ENCODE assay signal across 9 cellular contexts in genomic region chr2:96556441-96557330, GRCh38. TPM values are rescaled to one million over a fixed set of nuclear protein-coding genes. Genes with fewer than 3 reads are reported as not detected.
DNase-seq lines count a peak whose midpoint lies in the region; ATAC-seq, FAIRE-seq and TF ChIP-seq lines count a peak whose summit lies in the region.
"Had no signal": no experiment of that assay in that cellular context is flagged by ENCODE, and none has a peak within 500 bp of the region (broad histone marks: within the 10 kb centered on the region; RNA-seq: fewer than 3 reads in every experiment).

No MANE protein-coding gene starts in this region.

- no peak overlapping the region for H3K27ac Mint-ChIP-seq in immature natural killer cell
- H3K27ac Mint-ChIP-seq: activated B cell treated with CpG ODN at 0.5 μM for 24 hours had no signal

- intact Hi-C loops in PC-9 (cut with micrococcal nuclease; ENCODE audit: unreplicated experiment) (loop anchor here (2.0 to 5.0 kb wide), 2 partner anchors 244 to 364 kb away; no protein-coding TSS in a partner anchor), body of pancreas (cut with DNase I) (no loop called here), gastrocnemius medialis (cut with DNase I; ENCODE audit: low total_unique reads) (no loop called here)

- peaks cover 20 to 22% of the 10 kb centered on the region in 2 donors for H3K4me1 Mint-ChIP-seq in immature natural killer cell

- H3K4me3 ChIP-seq in PC-9 (peak overlapping the region; percentile 40; the same call in 1 of the 2 replicates), body of pancreas (no peak overlapping the region), gastrocnemius medialis (no peak overlapping the region)

- CTCF ChIA-PET in PC-9 (lab: Charles Lee) = no interaction called here

- no peak overlapping the region for H2AFZ ChIP-seq in PC-9

- H3K9me3 Mint-ChIP-seq in immature natural killer cell = no peaks in the 10 kb centered on the region
- H3K9me3 Mint-ChIP-seq: activated B cell treated with CpG ODN at 0.5 μM for 24 hours had no signal

- no peaks in the 10 kb centered on the region for H4K20me1 ChIP-seq in PC-9 (ENCODE audit: insufficient read depth)

- H3K36me3 ChIP-seq in PC-9 (ENCODE audit: low read depth) = no peaks in the 10 kb centered on the region
- no peaks in the 10 kb centered on the region for H3K36me3 ChIP-seq in body of pancreas (replicated peaks in 1 of 2; ENCODE audit: insufficient read depth in 1 of 2, low read depth in 2 of 2)
- H3K36me3 ChIP-seq in gastrocnemius medialis = peaks cover 0 to 2% of the 10 kb centered on the region in 2 donors

- FAIRE-seq in GM19239 (lab: Jason Lieb, UNC) = no peak

- no peaks in the 10 kb centered on the region for H3K9me2 ChIP-seq in PC-9 (ENCODE audit: insufficient read depth)

- BruUV-seq in PC-9 (replicated peaks; lab: Mats Ljungman, UMichigan) = TSS peak; percentile 67

- peaks cover 24% of the 10 kb centered on the region for H3F3A ChIP-seq in PC-9 (ENCODE audit: insufficient read depth, low read depth)

- 76 to 78% methylated on average over 16 of the region's 16 CpGs for WGBS in body of pancreas, 2 donors

- H3K27me3 ChIP-seq in PC-9 (ENCODE audit: insufficient read depth, low read depth) = no peaks in the 10 kb centered on the region
- no peaks in the 10 kb centered on the region for H3K27me3 ChIP-seq in body of pancreas
- H3K27me3 ChIP-seq in gastrocnemius medialis = no peaks in the 10 kb centered on the region

- TF ChIP-seq POLR2A in body of pancreas (IDR thresholded peaks at IDR 0.05) = no peak
- TF ChIP-seq POLR2A in gastrocnemius medialis (IDR thresholded peaks at IDR 0.05) = peak in 1 of 2 donors; percentile 28

- peak overlapping the region; percentile 77 for H3K27ac ChIP-seq in PC-9
- H3K27ac ChIP-seq in body of pancreas = peak overlapping the region in 1 of 4 donors; percentile 3
- H3K27ac ChIP-seq in gastrocnemius medialis = peak overlapping the region; percentile 51 to 93 (median 60)

- no peaks in the 10 kb centered on the region for H3K9me3 ChIP-seq in PC-9 (ENCODE audit: insufficient read depth, low read depth)
- no peaks in the 10 kb centered on the region for H3K9me3 ChIP-seq in body of pancreas
- no peaks in the 10 kb centered on the region for H3K9me3 ChIP-seq in gastrocnemius medialis

- DNase-seq in DMS53 (lab: John Stamatoyannopoulos, UW) (peak; percentile 97), PC-9 (peak; percentile 88 to 100), body of pancreas (peak in 3 of 4 donors; percentile 42 to 62 (median 43)), gastrocnemius medialis (peak in 1 of 2 donors; percentile 76), NCI-H524 (lab: John Stamatoyannopoulos, UW) (no peak), immature natural killer cell (no peak), NCI-H82 (lab: John Stamatoyannopoulos, UW) (no peak), GM19239 (ENCODE audit: insufficient read length, low spot score) (no peak)
- DNase-seq: activated B cell treated with CpG ODN at 0.5 μM for 24 hours had no signal

- no peak overlapping the region for H3K4me3 Mint-ChIP-seq in immature natural killer cell
- H3K4me3 Mint-ChIP-seq: activated B cell treated with CpG ODN at 0.5 μM for 24 hours had no signal

- POLR2A ChIA-PET in PC-9 (lab: Charles Lee; ENCODE audit: unreplicated experiment) = no interaction called here

- ATAC-seq in body of pancreas (peak; percentile 57), gastrocnemius medialis (peak; percentile 62 to 67)

- peak overlapping the region; percentile 78 for H3K4me2 ChIP-seq in PC-9

- no peaks in the 10 kb centered on the region for H3K36me3 Mint-ChIP-seq in immature natural killer cell

- in situ Hi-C loops in gastrocnemius medialis (cut with MboI; ENCODE audit: low sequenced_read_pairs in 4 of 4) = no loop called here

- H3K27me3 Mint-ChIP-seq in immature natural killer cell (ENCODE audit: low read depth in 3 of 3) = peaks cover 0 to 5% (median 2%) of the 10 kb centered on the region in 3 donors
- H3K27me3 Mint-ChIP-seq: activated B cell treated with CpG ODN at 0.5 μM for 24 hours had no signal

- H3K4me1 ChIP-seq in PC-9 (replicated peaks; ENCODE audit: insufficient read depth) (peaks cover 30% of the 10 kb centered on the region), body of pancreas (peaks cover 7% of the 10 kb centered on the region), gastrocnemius medialis (peaks cover 11 to 14% of the 10 kb centered on the region in 2 donors)

- H3K79me2 ChIP-seq in PC-9 (ENCODE audit: low read depth) = no peaks in the 10 kb centered on the region

- TF ChIP-seq CTCF in PC-9 (conservative IDR thresholded peaks at IDR 0.05) = no peak
- TF ChIP-seq CTCF in body of pancreas (IDR thresholded peaks at IDR 0.05) = no peak
- TF ChIP-seq CTCF in gastrocnemius medialis (IDR thresholded peaks at IDR 0.05 in 4 of 5, conservative IDR thresholded peaks at IDR 0.05 in 1 of 5) = no peak

RNA-seq across cellular contexts. Expression of gene ARID5A, which starts 20.1 kb away (rescaled TPM):
- total RNA-seq in PC-9 (2021) (5.1 and 6.0 TPM in 2 replicates), body of pancreas (1 to 10 TPM; 8.9 to 9.6 TPM), gastrocnemius medialis (100 to 1,000 TPM in 1 of 4 donors, 10 to 100 TPM in 1, 1 to 10 TPM in 2; 6.7 to 126 (median 30.5) TPM)
- polyA plus RNA-seq in immature natural killer cell = 100 to 1,000 TPM in 1 of 3 donors, 10 to 100 TPM in 2; 77.1 to 204 (median 82.7) TPM

RNA-seq across cellular contexts. Expression of gene NEURL3, which starts 51.5 kb away (rescaled TPM):
- total RNA-seq in PC-9 (2021) (0.48 and 0.63 TPM in 2 replicates), body of pancreas (10 to 100 TPM; 40.7 to 71.2 TPM), gastrocnemius medialis (not detected)
- polyA plus RNA-seq in immature natural killer cell = not detected
- total RNA-seq: activated B cell treated with CpG ODN at 0.5 μM for 24 hours had no signal

Comparison
In these comparisons a context has a peak if more than half of its experiments do, and no peak if none do; other contexts are left out.
1. DNase-seq: peak in DMS53 (single experiment), PC-9 (2 of 2) and body of pancreas (3 of 4); none in NCI-H524 (0 of 2), immature natural killer cell (0 of 3), NCI-H82 (single experiment) and GM19239 (single experiment).
2. RNA of gene NEURL3, which starts 51.5 kb away (total RNA-seq): 40.7 to 71.2 TPM in body of pancreas; 0.48 to 0.63 TPM in PC-9 and not detected in gastrocnemius medialis; every median in the first group is over 10 times any median in the second.